17 cellular contexts compared by ENCODE assay signal in genomic region chr7:1599571-1600395, GRCh38. TPM values are rescaled to one million over a fixed set of nuclear protein-coding genes. Genes with fewer than 3 reads are reported as not detected.
DNase-seq lines count a peak whose midpoint lies in the region; ATAC-seq, FAIRE-seq and TF ChIP-seq lines count a peak whose summit lies in the region.
"Had no signal": no experiment of that assay in that cellular context is flagged by ENCODE, and none has a peak within 500 bp of the region (broad histone marks: within the 10 kb centered on the region; RNA-seq: fewer than 3 reads in every experiment).

No MANE protein-coding gene starts in this region.

- TF ChIP-seq RAD21 in A549 (conservative IDR thresholded peaks at IDR 0.05 in 1 of 2, IDR thresholded peaks at IDR 0.05 in 1 of 2) = no peak
- TF ChIP-seq RAD21 in IMR-90 (IDR thresholded peaks at IDR 0.05; ENCODE audit: low read length) = no peak

- H3K36me3 ChIP-seq in BLaER1 = no peaks in the 10 kb centered on the region
- H3K36me3 ChIP-seq in IMR-90 (ENCODE audit: control insufficient read depth, insufficient read depth, low read length) = no peaks in the 10 kb centered on the region
- H3K36me3 ChIP-seq in osteoblast (ENCODE audit: insufficient read depth, low read length) = no peaks in the 10 kb centered on the region

- CTCF ChIA-PET in A549 (lab: Yijun Ruan, JAX) (interaction anchor here (1.1 to 1.6 kb wide), 2 partner anchors 10 to 21 kb away, joined by 3 to 6 read pairs; no protein-coding TSS in a partner anchor), IMR-90 (lab: Yijun Ruan, JAX) (no interaction called here), HEK293T (lab: Yijun Ruan, JAX) (no interaction called here)

- no peak overlapping the region for H2BK5ac ChIP-seq in IMR-90 (ENCODE audit: low read depth, low read length, poor library complexity, severe bottlenecking)

- no peak overlapping the region for H3K4ac ChIP-seq in IMR-90 (ENCODE audit: low read depth, low read length)

- no peak overlapping the region for H4K8ac ChIP-seq in IMR-90 (ENCODE audit: low read depth in 2 of 2, low read length in 2 of 2)

- H2AK9ac ChIP-seq in IMR-90 (replicated peaks; ENCODE audit: low read depth, low read length, poor library complexity) = no peak overlapping the region

- H2AK5ac ChIP-seq in IMR-90 (ENCODE audit: low read depth, low read length) = no peak overlapping the region

- intact Hi-C loops in IMR-90 (cut with micrococcal nuclease) = no loop called here

- H3K4me1 ChIP-seq in A549 = no peaks in the 10 kb centered on the region
- peaks cover 30% of the 10 kb centered on the region for H3K4me1 ChIP-seq in BLaER1
- H3K4me1 ChIP-seq in IMR-90 (ENCODE audit: control insufficient read depth, insufficient read depth, low read length) = no peaks in the 10 kb centered on the region
- no peaks in the 10 kb centered on the region for H3K4me1 ChIP-seq in osteoblast (ENCODE audit: insufficient read depth, low read length)

- H3K4me3 ChIP-seq in A549 = no peak overlapping the region
- H3K4me3 ChIP-seq in BLaER1 = no peak overlapping the region
- H3K4me3 ChIP-seq in IMR-90 (ENCODE audit: insufficient read depth, low read depth, low read length) = no peak overlapping the region
- no peak overlapping the region for H3K4me3 ChIP-seq in osteoblast (ENCODE audit: insufficient read depth, low read length)
- H3K4me3 ChIP-seq: GM12878, GM23338 had no signal

- H2BK20ac ChIP-seq in IMR-90 (ENCODE audit: low read depth, low read length) = no peak overlapping the region

- no peaks in the 10 kb centered on the region for H3K79me1 ChIP-seq in IMR-90 (ENCODE audit: low read depth in 1 of 2, low read length in 2 of 2)

- no peak overlapping the region for H3K56ac ChIP-seq in IMR-90 (ENCODE audit: extremely low read depth, insufficient read depth, low read length)

- no peak overlapping the region for H4K91ac ChIP-seq in IMR-90 (ENCODE audit: insufficient read depth, low read depth, low read length)

- H2AFZ ChIP-seq in IMR-90 (replicated peaks; ENCODE audit: low read length, poor library complexity) = peak overlapping the region; percentile 30
- no peak overlapping the region for H2AFZ ChIP-seq in osteoblast (ENCODE audit: low read length)
- H2AFZ ChIP-seq: GM23338 had no signal

- H2BK15ac ChIP-seq in IMR-90 (ENCODE audit: low read depth, low read length) = no peak overlapping the region

- H3K79me2 ChIP-seq in osteoblast (ENCODE audit: insufficient read depth, low read length) = no peaks in the 10 kb centered on the region

- H3K27ac ChIP-seq in A549 (no peak overlapping the region), BLaER1 (peak overlapping the region; percentile 16; the same call in 1 of the 2 replicates), IMR-90 (ENCODE audit: insufficient read depth, low read length) (no peak overlapping the region), osteoblast (ENCODE audit: low read depth, low read length) (no peak overlapping the region)
- H3K27ac ChIP-seq: KMS-11 had no signal

- no TSS peak for BruUV-seq in IMR-90 (replicated peaks; lab: Mats Ljungman, UMichigan)

- H4K20me1 ChIP-seq in BLaER1 (no peaks in the 10 kb centered on the region), IMR-90 (ENCODE audit: insufficient read depth, low read length) (no peaks in the 10 kb centered on the region), osteoblast (ENCODE audit: insufficient read depth, low read length) (no peaks in the 10 kb centered on the region)

- H3K9me1 ChIP-seq in IMR-90 (ENCODE audit: insufficient read depth, low read length) = no peaks in the 10 kb centered on the region

- no peak overlapping the region for H3K18ac ChIP-seq in IMR-90 (ENCODE audit: low read depth, low read length)

- TF ChIP-seq POLR2A in A549 (IDR thresholded peaks at IDR 0.05; ENCODE audit: low read length) (no peak), IMR-90 (IDR thresholded peaks at IDR 0.05; ENCODE audit: low read depth, low read length) (no peak)

- no peak for TF ChIP-seq CTCF in A549 (IDR thresholded peaks at IDR 0.05)
- TF ChIP-seq CTCF in IMR-90 (conservative IDR thresholded peaks at IDR 0.05; ENCODE audit: low read depth, low read length) = no peak
- no peak for TF ChIP-seq CTCF in osteoblast (IDR thresholded peaks at IDR 0.05; ENCODE audit: extremely low read depth, low read depth, low read length)

- dilution Hi-C loops in IMR-90 (cut with HindIII; ENCODE audit: low sequenced_read_pairs, unreplicated experiment) = no loop called here

- 72% methylated on average over 28 of the region's 32 CpGs for WGBS in A549 (ENCODE audit: missing lambda C conversion rate)
- WGBS in IMR-90 (ENCODE audit: extremely low coverage in 2 of 2, insufficient read length in 1 of 2), 2 experiments = 69% methylated on average over 20 of the region's 32 CpGs; no CpG with 5 or more reads in 1 of the 2 experiments

- no peak overlapping the region for H3K14ac ChIP-seq in IMR-90 (replicated peaks; ENCODE audit: low read depth, low read length)

- H3K9ac ChIP-seq in BLaER1 (no peak overlapping the region), IMR-90 (ENCODE audit: low read depth, low read length) (no peak overlapping the region)
- H3K9ac ChIP-seq: KMS-11 had no signal

- DNase-seq in A549 (ENCODE audit: low read depth in 1 of 2, low spot score in 1 of 2) = no peak
- no peak for DNase-seq in IMR-90
- peak; percentile 65 for DNase-seq in osteoblast (ENCODE audit: insufficient read length, low spot score, missing footprints)
- no peak for DNase-seq in HEK293T (ENCODE audit: extremely low spot score)
- DNase-seq: AML-193; CD4-positive, alpha-beta memory T cell; DMS79 treated with DMSO at 0.1 percent for 48 hours; EL; H9 had no signal

- no peak overlapping the region for H2BK120ac ChIP-seq in IMR-90 (ENCODE audit: low read depth, low read length)

- FAIRE-seq in A549 (lab: Jason Lieb, UNC) = no peak
- FAIRE-seq: A204.1, GM12878 had no signal

- in situ Hi-C loops in IMR-90 (cut with MboI; ENCODE audit: low sequenced_read_pairs) = loop anchor here (10.0 kb wide), 1 partner anchor 725 kb away; no protein-coding TSS in a partner anchor

- no peak overlapping the region for H3K23ac ChIP-seq in IMR-90 (ENCODE audit: low read depth, low read length)

- no peaks in the 10 kb centered on the region for H3K27me3 ChIP-seq in BLaER1
- peaks cover 60% of the 10 kb centered on the region for H3K27me3 ChIP-seq in IMR-90 (ENCODE audit: control insufficient read depth, insufficient read depth, low read length)
- peaks cover 37% of the 10 kb centered on the region for H3K27me3 ChIP-seq in osteoblast (ENCODE audit: insufficient read depth, low read length)

- H3K9me3 ChIP-seq in A549 (no peaks in the 10 kb centered on the region), BLaER1 (no peaks in the 10 kb centered on the region), IMR-90 (ENCODE audit: control insufficient read depth, insufficient read depth, low read length) (no peaks in the 10 kb centered on the region), osteoblast (ENCODE audit: low read depth, low read length) (no peaks in the 10 kb centered on the region)

- H4K5ac ChIP-seq in IMR-90 (ENCODE audit: low read depth, low read length) = no peak overlapping the region

- no peak for ATAC-seq in A549
- ATAC-seq in IMR-90 (ENCODE audit: low read depth) = no peak
- no peak for ATAC-seq in HG03439 (IDR thresholded peaks at IDR 0.05; ENCODE audit: unreplicated experiment)
- ATAC-seq in HG02588 (IDR thresholded peaks at IDR 0.05; ENCODE audit: unreplicated experiment) = no peak
- ATAC-seq: GM12878, GM23338 had no signal

- POLR2A ChIA-PET in A549 (lab: Yijun Ruan, JAX) = no interaction called here
- POLR2A ChIA-PET in IMR-90 (lab: Charles Lee; ENCODE audit: unreplicated experiment) = no interaction called here
- POLR2A ChIA-PET in HEK293T (lab: Yijun Ruan, JAX) = no interaction called here

- H3K4me2 ChIP-seq in A549 (no peak overlapping the region), BLaER1 (no peak overlapping the region), IMR-90 (ENCODE audit: low read depth, low read length) (no peak overlapping the region), osteoblast (ENCODE audit: insufficient read depth, low read length) (no peak overlapping the region)
- H3K4me2 ChIP-seq: GM23338, KMS-11 had no signal

- TF ChIP-seq EP300 in A549 (IDR thresholded peaks at IDR 0.05) = no peak

TF ChIP-seq in A549, 52 proteins besides CTCF, POLR2A, EP300 and RAD21 (continues in another document):
- TF ChIP-seq MYC (IDR thresholded peaks at IDR 0.05; ENCODE audit: borderline replicate concordance, low read length) (no peak), NPAS2 (CRISPR knock-in tag; IDR thresholded peaks at IDR 0.05; ENCODE audit: borderline replicate concordance) (no peak), SMC3 (IDR thresholded peaks at IDR 0.05) (no peak)

TF ChIP-seq in IMR-90, 13 proteins besides CTCF, POLR2A, EP300 and RAD21:
- TF ChIP-seq CHD1 (IDR thresholded peaks at IDR 0.05; ENCODE audit: low read depth, low read length) (no peak), CEBPB (IDR thresholded peaks at IDR 0.05; ENCODE audit: low read depth, low read length) (no peak)

TF ChIP-seq in HEK293T, 16 proteins besides CTCF, POLR2A, EP300 and RAD21 (continues in another document):
- TF ChIP-seq L3MBTL2 (conservative IDR thresholded peaks at IDR 0.05) (no peak), ZNF384 (IDR thresholded peaks at IDR 0.05) (no peak)

RNA-seq across cellular contexts. Expression of gene PSMG3, which starts 30.0 kb away (rescaled TPM):
- 83.9 and 89.3 TPM in 2 replicates for polyA plus RNA-seq in A549 (2011; rRNA removed)
- 158 and 161 TPM in 2 replicates for polyA plus RNA-seq in A549 (2012; cell fraction: cytosol; rRNA removed)
- polyA plus RNA-seq in A549 (2012; cell fraction: nucleus; rRNA removed) = 102 and 111 TPM in 2 replicates
- 75.9 to 81.0 TPM (median 78.3 TPM) in 3 replicates for polyA plus RNA-seq in A549 (2017; fragmentation: RNase III; extraction: RNeasy Plus Mini Kit Qiagen cat#74134 plus additional on column Dnase treatment)
- 22.6 and 32.9 TPM in 2 replicates for polyA minus RNA-seq in A549 (2011; rRNA and poly(A)+ RNA removed)
- total RNA-seq in IMR-90 (2012; rRNA removed) = 30.6 and 37.3 TPM in 2 replicates
- polyA plus RNA-seq in IMR-90 (2012; rRNA removed) = 52.5 and 54.1 TPM in 2 replicates
- 44.0 and 63.2 TPM in 2 replicates for polyA plus RNA-seq in IMR-90 (2012; cell fraction: cytosol; rRNA removed)
- 74.3 and 81.9 TPM in 2 replicates for polyA plus RNA-seq in IMR-90 (2012; cell fraction: nucleus; rRNA removed; ENCODE audit: low replicate concordance)
- 32.1 and 38.7 TPM in 2 replicates for total RNA-seq in osteoblast

RNA-seq across cellular contexts. Expression of gene TMEM184A, which starts 43.8 kb away (rescaled TPM):
- polyA plus RNA-seq in A549 (2011; rRNA removed) = 18.4 and 22.0 TPM in 2 replicates
- 22.6 and 32.6 TPM in 2 replicates for polyA plus RNA-seq in A549 (2012; cell fraction: cytosol; rRNA removed)
- 86.6 and 140 TPM in 2 replicates for polyA plus RNA-seq in A549 (2012; cell fraction: nucleus; rRNA removed)
- 14.3 to 16.1 TPM (median 15.8 TPM) in 3 replicates for polyA plus RNA-seq in A549 (2017; fragmentation: RNase III; extraction: RNeasy Plus Mini Kit Qiagen cat#74134 plus additional on column Dnase treatment)
- 51.8 and 53.5 TPM in 2 replicates for polyA minus RNA-seq in A549 (2011; rRNA and poly(A)+ RNA removed)
- 0.28 and 0.36 TPM in 2 replicates for total RNA-seq in IMR-90 (2012; rRNA removed)
- polyA plus RNA-seq in IMR-90 (2012; rRNA removed) = 1.9 TPM in 2 replicates
- polyA plus RNA-seq in IMR-90 (2012; cell fraction: cytosol; rRNA removed) = 0.74 and 1.2 TPM in 2 replicates
- 4.1 and 11.5 TPM in 2 replicates for polyA plus RNA-seq in IMR-90 (2012; cell fraction: nucleus; rRNA removed; ENCODE audit: low replicate concordance)
- under 0.01 TPM in 2 replicates for total RNA-seq in osteoblast
- total RNA-seq: CD4-positive, alpha-beta memory T cell had no signal
- polyA plus RNA-seq: CD14-positive monocyte; CD4-positive, alpha-beta memory T cell had no signal
